ENCODE assay signal across 8 cellular contexts in genomic region chr7:140674899-140675701, GRCh38. TPM values are rescaled to one million over a fixed set of nuclear protein-coding genes. Genes with fewer than 3 reads are reported as not detected.
DNase-seq lines count a peak whose midpoint lies in the region; ATAC-seq, FAIRE-seq and TF ChIP-seq lines count a peak whose summit lies in the region.

No MANE protein-coding gene starts in this region.

- ATAC-seq in A549 (peak; percentile 32 to 69; a peak in 3 of 6 replicates), DND-41 (ENCODE audit: insufficient read depth, low read depth) (no peak), aorta (ENCODE audit: low FRiP score) (peak; percentile 64), GM18519 (IDR thresholded peaks at IDR 0.05; ENCODE audit: low FRiP score, unreplicated experiment) (no peak)

- H4K20me1 ChIP-seq in DND-41 (ENCODE audit: insufficient read depth, low read length): peaks cover 4% of the 10 kb centered on the region; the same call in 1 of the 2 replicates

- WGBS in A549 (ENCODE audit: missing lambda C conversion rate): 68% methylated on average over 8 of the region's 8 CpGs
- WGBS in liver: 59% methylated on average over 8 of the region's 8 CpGs
- 55 to 57% methylated on average over 8 of the region's 8 CpGs for WGBS in aorta, 2 donors

- H2AFZ ChIP-seq in DND-41 (ENCODE audit: low read depth, low read length): no peak overlapping the region

- TF ChIP-seq POLR2A in A549 (IDR thresholded peaks at IDR 0.05; ENCODE audit: low read length): no peak

- TF ChIP-seq RAD21 in A549 (conservative IDR thresholded peaks at IDR 0.05 in 1 of 2, IDR thresholded peaks at IDR 0.05 in 1 of 2) (peak; percentile 57 to 66), liver (IDR thresholded peaks at IDR 0.05) (peak; percentile 72 to 82)

- H3K9ac ChIP-seq in DND-41 (ENCODE audit: low read depth, low read length): peak overlapping the region; percentile 72; the same call in 1 of the 2 replicates
- H3K9ac ChIP-seq in liver (ENCODE audit: low read depth in 1 of 2, low read length in 2 of 2): no peak overlapping the region

- CTCF ChIA-PET in A549 (lab: Yijun Ruan, JAX): interaction anchor here (0.7 to 2.5 kb wide), 10 partner anchors 10 to 872 kb away, joined by 3 to 19 read pairs (median 4); no protein-coding TSS in a partner anchor

- TF ChIP-seq CTCF in A549 (IDR thresholded peaks at IDR 0.05): peak; percentile 42
- peak; percentile 60 for TF ChIP-seq CTCF in DND-41 (IDR thresholded peaks at IDR 0.05; ENCODE audit: borderline replicate concordance, extremely low read depth, low read length, poor library complexity, severe bottlenecking)
- peak; percentile 58 for TF ChIP-seq CTCF in cardiac fibroblast (IDR thresholded peaks at IDR 0.05; ENCODE audit: low read depth, low read length)
- peak; percentile 40 for TF ChIP-seq CTCF in liver (IDR thresholded peaks at IDR 0.05; ENCODE audit: low read depth, low read length, missing input control)

- H3K4me3 ChIP-seq in A549 (no peak overlapping the region), DND-41 (ENCODE audit: low read depth in 1 of 2, low read length in 2 of 2) (peak overlapping the region in 1 of 2 experiments; percentile 75; a peak in 1 of 4 replicates), cardiac fibroblast (replicated peaks in 1 of 2; ENCODE audit: low read depth in 2 of 2, low read length in 2 of 2) (no peak overlapping the region), liver (ENCODE audit: low read depth in 1 of 3, low read length in 3 of 3) (no peak overlapping the region), aorta (ENCODE audit: low read length in 2 of 2) (no peak overlapping the region)

- intact Hi-C loops in aorta (cut with DNase I): loop anchor here in 1 of 2 donors (5.0 kb wide), 1 partner anchor 337 kb away; the partner anchor contains the start of gene MRPS33

- no peak overlapping the region for H3K27ac ChIP-seq in A549
- H3K27ac ChIP-seq in DND-41 (ENCODE audit: low read length): peak overlapping the region; percentile 30
- H3K27ac ChIP-seq in liver (ENCODE audit: low read depth in 1 of 2, low read length in 2 of 2): no peak overlapping the region
- no peak overlapping the region for H3K27ac ChIP-seq in aorta (ENCODE audit: low read depth in 1 of 2, low read length in 2 of 2)

- peaks cover 15% of the 10 kb centered on the region; the same call in 1 of the 3 replicates for H3K4me1 ChIP-seq in A549
- peaks cover 46% of the 10 kb centered on the region for H3K4me1 ChIP-seq in DND-41 (ENCODE audit: insufficient read depth, low read length)
- peaks cover 2 to 21% (median 13%) of the 10 kb centered on the region in 4 donors for H3K4me1 ChIP-seq in liver (ENCODE audit: control insufficient read depth in 4 of 4, insufficient read depth in 4 of 4, low read length in 3 of 4)
- H3K4me1 ChIP-seq in aorta (ENCODE audit: control insufficient read depth in 1 of 2, insufficient read depth in 2 of 2, low read length in 2 of 2): no peaks in the 10 kb centered on the region

- H3K27me3 ChIP-seq in DND-41 (ENCODE audit: insufficient read depth, low read length, poor library complexity): no peaks in the 10 kb centered on the region
- H3K27me3 ChIP-seq in liver (ENCODE audit: control insufficient read depth in 4 of 4, insufficient read depth in 4 of 4, low read length in 3 of 4): no peaks in the 10 kb centered on the region
- no peaks in the 10 kb centered on the region for H3K27me3 ChIP-seq in aorta (ENCODE audit: control insufficient read depth in 1 of 2, insufficient read depth in 2 of 2, low read length in 1 of 2)

- peak; percentile 49 to 60 for DNase-seq in A549 (ENCODE audit: low read depth in 1 of 2, low spot score in 1 of 2)
- DNase-seq in DND-41: no peak
- DNase-seq in NCI-H446 treated with DMSO at 0.1 percent for 48 hours (lab: John Stamatoyannopoulos, UW): peak; percentile 31
- peak; percentile 72 to 73 for DNase-seq in cardiac fibroblast (ENCODE audit: low read depth in 2 of 2)
- DNase-seq in aorta: no peak
- no peak for DNase-seq in stimulated activated CD4-positive, alpha-beta T cell treated with anti-CD3 and anti-CD28 coated beads, Interleukin-2, amount 100 ng/mL, for 24 hours

- POLR2A ChIA-PET in A549 (lab: Yijun Ruan, JAX): interaction anchor here (0.9 to 1.2 kb wide), 2 partner anchors 21 to 340 kb away, joined by 3 read pairs; partner anchors contain the start of genes MRPS33 and NDUFB2

- FAIRE-seq in A549 (lab: Jason Lieb, UNC): no peak

- H3K79me2 ChIP-seq in DND-41 (ENCODE audit: insufficient read depth, low read length): peaks cover 17% of the 10 kb centered on the region

- H3K9me3 ChIP-seq in A549 (no peaks in the 10 kb centered on the region), DND-41 (ENCODE audit: insufficient read depth, low read length, severe bottlenecking) (no peaks in the 10 kb centered on the region), liver (ENCODE audit: control insufficient read depth in 4 of 4, low read length in 3 of 4) (no peaks in the 10 kb centered on the region), aorta (ENCODE audit: control insufficient read depth, low read length) (no peaks in the 10 kb centered on the region)

- H3K36me3 ChIP-seq in DND-41 (ENCODE audit: insufficient read depth, low read length) (peaks cover 39% of the 10 kb centered on the region), liver (ENCODE audit: control insufficient read depth in 4 of 4, insufficient read depth in 3 of 4, low read depth in 1 of 4, low read length in 3 of 4) (peaks cover 0 to 5% (median 4%) of the 10 kb centered on the region in 4 donors), aorta (ENCODE audit: control insufficient read depth in 1 of 2, insufficient read depth in 2 of 2, low read length in 1 of 2) (peaks cover 0 to 3% of the 10 kb centered on the region in 2 donors)

- H3K4me2 ChIP-seq in A549 (no peak overlapping the region), DND-41 (ENCODE audit: insufficient read depth, low read length) (peak overlapping the region; percentile 88)

- TF ChIP-seq EP300 in A549 (IDR thresholded peaks at IDR 0.05): no peak

TF ChIP-seq in A549, 52 proteins besides CTCF, POLR2A, EP300 and RAD21:
- TF ChIP-seq SMC3 (IDR thresholded peaks at IDR 0.05): peak; percentile 14; the same call in 1 of the 3 replicates
- peak; percentile 96 for TF ChIP-seq MAFK (IDR thresholded peaks at IDR 0.05; ENCODE audit: partially characterized antibody)
- TF ChIP-seq HOXB13 (CRISPR knock-in tag; IDR thresholded peaks at IDR 0.05; ENCODE audit: low read depth): no peak

TF ChIP-seq in liver, 16 proteins besides CTCF, POLR2A, EP300 and RAD21:
- TF ChIP-seq HNF4A (conservative IDR thresholded peaks at IDR 0.05) (peak in 1 of 2 donors; percentile 24), YY1 (IDR thresholded peaks at IDR 0.05) (no peak), SP1 (IDR thresholded peaks at IDR 0.05) (peak; percentile 21), RXRA (IDR thresholded peaks at IDR 0.05) (peak; percentile 70 to 93), NR2F2 (IDR thresholded peaks at IDR 0.05) (peak; percentile 83)
- TF ChIP-seq, protein P1, sequence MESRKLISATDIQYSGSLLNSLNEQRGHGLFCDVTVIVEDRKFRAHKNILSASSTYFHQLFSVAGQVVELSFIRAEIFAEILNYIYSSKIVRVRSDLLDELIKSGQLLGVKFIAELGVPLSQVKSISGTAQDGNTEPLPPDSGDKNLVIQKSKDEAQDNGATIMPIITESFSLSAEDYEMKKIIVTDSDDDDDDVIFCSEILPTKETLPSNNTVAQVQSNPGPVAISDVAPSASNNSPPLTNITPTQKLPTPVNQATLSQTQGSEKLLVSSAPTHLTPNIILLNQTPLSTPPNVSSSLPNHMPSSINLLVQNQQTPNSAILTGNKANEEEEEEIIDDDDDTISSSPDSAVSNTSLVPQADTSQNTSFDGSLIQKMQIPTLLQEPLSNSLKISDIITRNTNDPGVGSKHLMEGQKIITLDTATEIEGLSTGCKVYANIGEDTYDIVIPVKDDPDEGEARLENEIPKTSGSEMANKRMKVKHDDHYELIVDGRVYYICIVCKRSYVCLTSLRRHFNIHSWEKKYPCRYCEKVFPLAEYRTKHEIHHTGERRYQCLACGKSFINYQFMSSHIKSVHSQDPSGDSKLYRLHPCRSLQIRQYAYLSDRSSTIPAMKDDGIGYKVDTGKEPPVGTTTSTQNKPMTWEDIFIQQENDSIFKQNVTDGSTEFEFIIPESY (IDR thresholded peaks at IDR 0.05): no peak
- TF ChIP-seq, protein P2, sequence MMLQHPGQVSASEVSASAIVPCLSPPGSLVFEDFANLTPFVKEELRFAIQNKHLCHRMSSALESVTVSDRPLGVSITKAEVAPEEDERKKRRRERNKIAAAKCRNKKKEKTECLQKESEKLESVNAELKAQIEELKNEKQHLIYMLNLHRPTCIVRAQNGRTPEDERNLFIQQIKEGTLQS (IDR thresholded peaks at IDR 0.05): no peak

RNA-seq across cellular contexts. Expression of gene ADCK2, which starts 2.4 kb away (rescaled TPM):
- polyA plus RNA-seq in A549 (2011; rRNA removed) (13.1 and 14.7 TPM in 2 replicates), A549 (2017; fragmentation: RNase III; extraction: RNeasy Plus Mini Kit Qiagen cat#74134 plus additional on column Dnase treatment) (12.6 to 16.1 TPM (median 13.9 TPM) in 3 replicates), liver (1 to 10 TPM; 3.2 to 9.6 TPM), aorta (10 to 100 TPM; 10.9 to 14.9 TPM)
- polyA plus RNA-seq in A549 (2012; cell fraction: cytosol; rRNA removed): 11.3 and 14.3 TPM in 2 replicates
- polyA plus RNA-seq in A549 (2012; cell fraction: nucleus; rRNA removed): 11.3 and 11.4 TPM in 2 replicates
- 15.6 and 18.1 TPM in 2 replicates for polyA minus RNA-seq in A549 (2011; rRNA and poly(A)+ RNA removed)
- total RNA-seq in liver (10 to 100 TPM; 12.6 to 15.4 TPM), aorta (10 to 100 TPM; 12.9 to 15.8 TPM)

RNA-seq across cellular contexts. Expression of gene NDUFB2, which starts 21.4 kb away (rescaled TPM):
- polyA plus RNA-seq in A549 (2011; rRNA removed) (381 and 405 TPM in 2 replicates), A549 (2017; fragmentation: RNase III; extraction: RNeasy Plus Mini Kit Qiagen cat#74134 plus additional on column Dnase treatment) (345 to 370 TPM (median 360 TPM) in 3 replicates), liver (100 to 1,000 TPM; 206 to 435 TPM), aorta (100 to 1,000 TPM; 227 to 615 TPM)
- 917 and 1,079 TPM in 2 replicates for polyA plus RNA-seq in A549 (2012; cell fraction: cytosol; rRNA removed)
- polyA plus RNA-seq in A549 (2012; cell fraction: nucleus; rRNA removed): 494 and 763 TPM in 2 replicates
- polyA minus RNA-seq in A549 (2011; rRNA and poly(A)+ RNA removed): 46.4 and 48.2 TPM in 2 replicates
- total RNA-seq in liver (10 to 100 TPM; 60.4 to 95.0 TPM), aorta (100 to 1,000 TPM; 106 to 124 TPM)

RNA-seq across cellular contexts. Expression of gene DENND2A, which starts 34.5 kb away (rescaled TPM):
- polyA plus RNA-seq in A549 (2011; rRNA removed) (0.61 and 0.63 TPM in 2 replicates), A549 (2017; fragmentation: RNase III; extraction: RNeasy Plus Mini Kit Qiagen cat#74134 plus additional on column Dnase treatment) (0.37 to 0.54 TPM (median 0.38 TPM) in 3 replicates), liver (1 to 10 TPM; 1.2 to 1.6 TPM), aorta (1 to 10 TPM; 1.4 to 1.8 TPM)
- 0.28 and 0.44 TPM in 2 replicates for polyA plus RNA-seq in A549 (2012; cell fraction: cytosol; rRNA removed)
- 0.66 and 0.70 TPM in 2 replicates for polyA plus RNA-seq in A549 (2012; cell fraction: nucleus; rRNA removed)
- 2.6 TPM in 2 replicates for polyA minus RNA-seq in A549 (2011; rRNA and poly(A)+ RNA removed)
- total RNA-seq in liver (1 to 10 TPM; 3.0 to 7.4 TPM), aorta (10 to 100 TPM in 1 of 2 donors, 1 to 10 TPM in 1; 5.9 to 19.2 TPM)

Comparison
In these comparisons a context has a peak if more than half of its experiments do, and no peak if none do; other contexts are left out.
1. ATAC-seq: peak in A549 (2 of 2) and aorta (single experiment); none in DND-41 (single experiment) and GM18519 (single experiment).
2. DNase-seq: peak in A549 (2 of 2), NCI-H446 treated with DMSO at 0.1 percent for 48 hours (single experiment) and cardiac fibroblast (2 of 2); none in DND-41 (single experiment), aorta (0 of 2) and stimulated activated CD4-positive, alpha-beta T cell treated with anti-CD3 and anti-CD28 coated beads, Interleukin-2, amount 100 ng/mL, for 24 hours (0 of 2).
3. Peak in every context shown above with its lines, with median percentiles within 50 percentile points of each other: CTCF ChIP-seq.